8 cellular contexts compared by ENCODE assay signal in the genomic region with DNA sequence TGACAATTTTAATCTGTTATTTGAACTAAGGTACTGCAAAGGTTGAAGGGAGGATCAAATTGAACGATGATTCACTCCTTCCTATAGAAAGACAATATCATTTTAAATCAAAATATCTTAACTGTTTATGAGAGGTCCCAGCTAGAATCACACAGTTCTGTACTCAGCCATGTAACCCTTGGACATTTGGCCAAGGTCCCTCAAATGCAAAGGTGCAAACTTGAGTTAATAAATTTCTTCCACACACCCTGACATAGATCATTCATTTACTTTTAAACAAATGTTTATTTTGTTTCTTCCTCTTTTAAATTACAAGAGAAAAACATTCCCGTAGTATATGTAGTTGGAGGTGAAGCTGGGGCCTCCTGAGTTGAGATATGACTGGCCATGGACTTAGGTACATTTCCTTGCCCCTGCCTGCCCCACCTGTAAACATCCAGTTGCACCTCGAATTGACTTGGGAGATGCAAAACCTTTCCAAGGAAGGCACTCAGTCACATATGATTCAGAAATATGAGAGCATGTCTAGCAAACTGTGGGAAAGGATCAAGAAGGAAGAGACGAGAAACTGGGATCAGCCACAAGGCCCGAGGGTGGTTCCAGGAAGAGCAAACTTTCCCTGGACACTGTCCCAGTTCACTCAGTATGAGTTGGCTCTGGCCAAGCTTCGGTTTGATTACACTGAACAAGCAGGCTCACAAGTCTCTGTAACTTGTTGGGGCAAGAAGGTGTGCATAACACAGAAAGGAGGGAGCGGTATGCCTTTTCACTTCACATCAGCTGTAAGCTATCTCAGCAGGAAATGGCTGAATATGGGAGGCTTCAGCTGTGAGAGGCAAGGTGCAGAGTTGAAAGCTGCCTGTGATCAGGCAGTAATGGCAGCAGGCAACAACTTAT. TPM values are rescaled to one million over a fixed set of nuclear protein-coding genes. Genes with fewer than 3 reads are reported as not detected.
DNase-seq lines count a peak whose midpoint lies in the region; ATAC-seq and TF ChIP-seq lines count a peak whose summit lies in the region.

No MANE protein-coding gene starts in this region.

- H3K27me3 ChIP-seq in breast epithelium = no peaks in the 10 kb centered on the region

- H3K4me1 ChIP-seq in breast epithelium (peaks cover 6 to 22% of the 10 kb centered on the region in 2 donors), mucosa of descending colon (ENCODE audit: low read depth) (peaks cover 57% of the 10 kb centered on the region)

- DNase-seq in AG10803 (ENCODE audit: low read depth) (peak; percentile 77), breast epithelium (ENCODE audit: low spot score in 2 of 2) (peak; percentile 69 to 87), mucosa of descending colon (peak in 2 of 3 donors; percentile 64 to 86), NCI-H2227 (lab: John Stamatoyannopoulos, UW; ENCODE audit: unreplicated experiment) (no peak), GM19240 (ENCODE audit: insufficient read length, low spot score) (no peak)

- H3K9me3 ChIP-seq in breast epithelium (no peaks in the 10 kb centered on the region), mucosa of descending colon (no peaks in the 10 kb centered on the region)

- no peak for TF ChIP-seq CTCF in AG10803 (conservative IDR thresholded peaks at IDR 0.05; ENCODE audit: low read length)
- TF ChIP-seq CTCF in breast epithelium (IDR thresholded peaks at IDR 0.05) = no peak
- TF ChIP-seq CTCF in mucosa of descending colon (IDR thresholded peaks at IDR 0.05) = no peak

- H3K4me3 ChIP-seq in AG10803 (ENCODE audit: low read length) (no peak overlapping the region), breast epithelium (peak overlapping the region in 1 of 3 donors; percentile 44), mucosa of descending colon (no peak overlapping the region)

- peak overlapping the region; percentile 84 to 91 for H3K27ac ChIP-seq in breast epithelium

- no peak for TF ChIP-seq POLR2A in breast epithelium (IDR thresholded peaks at IDR 0.05)

- H3K36me3 ChIP-seq in breast epithelium (no peaks in the 10 kb centered on the region), mucosa of descending colon (ENCODE audit: low read depth) (no peaks in the 10 kb centered on the region)

- peak; percentile 35 for ATAC-seq in HG03095 (IDR thresholded peaks at IDR 0.05; ENCODE audit: unreplicated experiment)
- peak; percentile 87 for ATAC-seq in mucosa of descending colon
- no peak for ATAC-seq in HG03045 (IDR thresholded peaks at IDR 0.05; ENCODE audit: unreplicated experiment)
- ATAC-seq in GM21360 (IDR thresholded peaks at IDR 0.05; ENCODE audit: unreplicated experiment) = no peak

- intact Hi-C loops in breast epithelium (cut with DNase I; ENCODE audit: low total_unique reads) = no loop called here
- intact Hi-C loops in mucosa of descending colon (cut with DNase I, micrococcal nuclease) = no loop called here

RNA-seq across cellular contexts. Expression of a gene that starts 6.7 kb away (rescaled TPM):
- total RNA-seq in breast epithelium = 100 to 1,000 TPM in 2 of 3 donors, 10 to 100 TPM in 1; 37.0 to 294 (median 155) TPM
- 100 to 1,000 TPM in 2 of 3 donors, 10 to 100 TPM in 1; 70.6 to 220 (median 129) TPM for total RNA-seq in mucosa of descending colon

Comparison
In these comparisons a context has a peak if more than half of its experiments do, and no peak if none do; other contexts are left out.
1. DNase-seq: peak in AG10803 (single experiment), breast epithelium (2 of 2) and mucosa of descending colon (2 of 3); none in NCI-H2227 (single experiment) and GM19240 (single experiment).
2. ATAC-seq: peak in HG03095 (single experiment) and mucosa of descending colon (single experiment); none in HG03045 (single experiment) and GM21360 (single experiment).